8 cellular contexts compared by ENCODE assay signal in genomic region chr16:1474047-1474446, GRCh38.
A peak's percentile ranks its signal among the peaks of the same experiment; 100 is the strongest.
DNase-seq lines count a peak whose midpoint lies in the region; ATAC-seq and TF ChIP-seq lines count a peak whose summit lies in the region.

No MANE protein-coding gene starts in this region.

- no peaks in the 10 kb centered on the region for H3K27me3 ChIP-seq in muscle layer of duodenum (ENCODE audit: low read depth, low read length)

- H3K4me3 ChIP-seq in AG10803 (ENCODE audit: low read length) (peak overlapping the region; percentile 63), muscle layer of duodenum (ENCODE audit: low read depth in 1 of 2, low read length in 2 of 2) (peak overlapping the region; percentile 80 to 91)

- no peak overlapping the region for H3K27ac ChIP-seq in muscle layer of duodenum (ENCODE audit: low read length)

- DNase-seq in AG10803 (ENCODE audit: low read depth) (peak; percentile 29), KBM-7 (peak; percentile 32), cerebellar cortex (ENCODE audit: low spot score) (peak; percentile 4), retina (no peak), NCI-H128 (lab: John Stamatoyannopoulos, UW; ENCODE audit: unreplicated experiment) (no peak)

- no peak for ATAC-seq in GM19463 (IDR thresholded peaks at IDR 0.05; ENCODE audit: unreplicated experiment)
- ATAC-seq in GM21447 (IDR thresholded peaks at IDR 0.05; ENCODE audit: unreplicated experiment) = no peak

- peaks cover 3 to 42% of the 10 kb centered on the region in 2 donors for H3K4me1 ChIP-seq in muscle layer of duodenum (ENCODE audit: control insufficient read depth in 1 of 2, insufficient read depth in 2 of 2, low read length in 2 of 2)

- in situ Hi-C loops in KBM-7 (cut with MboI; ENCODE audit: low pct_unique_long_range_greater_than_20kb, low sequenced_read_pairs) = no loop called here

- no peaks in the 10 kb centered on the region for H3K9me3 ChIP-seq in muscle layer of duodenum (ENCODE audit: control insufficient read depth in 1 of 2, low read length in 2 of 2)

- no peaks in the 10 kb centered on the region for H3K36me3 ChIP-seq in muscle layer of duodenum (ENCODE audit: control insufficient read depth in 1 of 2, insufficient read depth in 2 of 2, low read length in 2 of 2)

- TF ChIP-seq CTCF in AG10803 (conservative IDR thresholded peaks at IDR 0.05; ENCODE audit: low read length) = no peak

Comparison
In these comparisons a context has a peak if more than half of its experiments do, and no peak if none do; other contexts are left out.
1. DNase-seq: peak in AG10803 (single experiment), KBM-7 (single experiment) and cerebellar cortex (single experiment); none in retina (single experiment) and NCI-H128 (single experiment).